Comparison of ENCODE assay signal across 8 cellular contexts in genomic region chr17:76265624-76266243, GRCh38. TPM values are rescaled to one million over a fixed set of nuclear protein-coding genes. Genes with fewer than 3 reads are reported as not detected.
A peak's percentile ranks its signal among the peaks of the same experiment; 100 is the strongest.
DNase-seq lines count a peak whose midpoint lies in the region; ATAC-seq and TF ChIP-seq lines count a peak whose summit lies in the region.

No MANE protein-coding gene starts in this region.

- TF ChIP-seq CTCF in Peyer's patch (IDR thresholded peaks at IDR 0.05) (no peak), left ventricle myocardium inferior (IDR thresholded peaks at IDR 0.05; ENCODE audit: borderline replicate concordance) (no peak), prostate gland (IDR thresholded peaks at IDR 0.05) (no peak), GM10266 (IDR thresholded peaks at IDR 0.05; ENCODE audit: control insufficient read depth, insufficient read depth, low read depth, missing control alignments) (no peak)

- H3K27me3 ChIP-seq in Peyer's patch (no peaks in the 10 kb centered on the region), left ventricle myocardium inferior (ENCODE audit: low read depth) (no peaks in the 10 kb centered on the region), prostate gland (replicated peaks; ENCODE audit: insufficient read depth) (no peaks in the 10 kb centered on the region)

- TF ChIP-seq POLR2A in Peyer's patch (IDR thresholded peaks at IDR 0.05) (peak in 1 of 2 donors; percentile 11), prostate gland (IDR thresholded peaks at IDR 0.05) (peak; percentile 9)

- no peak for ATAC-seq in activated naive CD8-positive, alpha-beta T cell treated with anti-CD3 and anti-CD28 coated beads, Interleukin-2, amount 50 U/mL, for 24 hours
- no peak for ATAC-seq in HG02798 (IDR thresholded peaks at IDR 0.05; ENCODE audit: poor library complexity, unreplicated experiment)

- H3K4me3 ChIP-seq in Peyer's patch (peak overlapping the region; percentile 80 to 99 (median 92)), left ventricle myocardium inferior (peak overlapping the region; percentile 93), prostate gland (peak overlapping the region; percentile 97 to 100)

- intact Hi-C loops in left ventricle myocardium inferior (cut with micrococcal nuclease) (no loop called here), prostate gland (cut with DNase I) (no loop called here)

- H3K27me3 Mint-ChIP-seq in activated naive CD8-positive, alpha-beta T cell treated with anti-CD3 and anti-CD28 coated beads, Interleukin-2, amount 50 U/mL, for 24 hours, result no peaks in the 10 kb centered on the region

- 0% methylated on average over 30 of the region's 76 CpGs for WGBS in prostate gland

- no peaks in the 10 kb centered on the region for H3K9me3 Mint-ChIP-seq in activated naive CD8-positive, alpha-beta T cell treated with anti-CD3 and anti-CD28 coated beads, Interleukin-2, amount 50 U/mL, for 24 hours

- peak overlapping the region; percentile 56 for H3K27ac Mint-ChIP-seq in activated naive CD8-positive, alpha-beta T cell treated with anti-CD3 and anti-CD28 coated beads, Interleukin-2, amount 50 U/mL, for 24 hours

- H3K4me1 Mint-ChIP-seq in activated naive CD8-positive, alpha-beta T cell treated with anti-CD3 and anti-CD28 coated beads, Interleukin-2, amount 50 U/mL, for 24 hours, result peaks cover 66% of the 10 kb centered on the region

- H3K4me1 ChIP-seq in Peyer's patch, result peaks cover 10 to 68% (median 50%) of the 10 kb centered on the region in 4 donors
- peaks cover 71% of the 10 kb centered on the region for H3K4me1 ChIP-seq in left ventricle myocardium inferior
- peaks cover 30% of the 10 kb centered on the region for H3K4me1 ChIP-seq in prostate gland (replicated peaks)

- H3K4me3 Mint-ChIP-seq in activated naive CD8-positive, alpha-beta T cell treated with anti-CD3 and anti-CD28 coated beads, Interleukin-2, amount 50 U/mL, for 24 hours, result peak overlapping the region; percentile 87

- H3K36me3 Mint-ChIP-seq in activated naive CD8-positive, alpha-beta T cell treated with anti-CD3 and anti-CD28 coated beads, Interleukin-2, amount 50 U/mL, for 24 hours (ENCODE audit: low read depth), result peaks cover 38% of the 10 kb centered on the region

- peak; percentile 49 for DNase-seq in stimulated activated CD4-positive, alpha-beta T cell treated with anti-CD3 and anti-CD28 coated beads, Interleukin-12 subunit alpha, Interleukin-12 subunit beta, amount 100 ng/mL, for 4 hours
- DNase-seq in stimulated activated CD4-positive, alpha-beta T cell treated with anti-CD3 and anti-CD28 coated beads, Interleukin-2, amount 100 ng/mL, for 48 hours, result no peak
- DNase-seq in Peyer's patch (peak; percentile 55 to 80 (median 80)), left ventricle myocardium inferior (peak; percentile 70), prostate gland (ENCODE audit: low spot score) (peak; percentile 58), GM10266 (ENCODE audit: extremely low spot score) (no peak)
- DNase-seq in activated naive CD8-positive, alpha-beta T cell treated with anti-CD3 and anti-CD28 coated beads, Interleukin-2, amount 50 U/mL, for 24 hours, result peak; percentile 65

- H3K36me3 ChIP-seq in Peyer's patch (peaks cover 0 to 20% (median 0%) of the 10 kb centered on the region in 3 donors), left ventricle myocardium inferior (peaks cover 13% of the 10 kb centered on the region), prostate gland (no peaks in the 10 kb centered on the region)

- H3K9me3 ChIP-seq in Peyer's patch, result no peaks in the 10 kb centered on the region
- H3K9me3 ChIP-seq in left ventricle myocardium inferior (replicated peaks), result no peaks in the 10 kb centered on the region
- H3K9me3 ChIP-seq in prostate gland, result no peaks in the 10 kb centered on the region

- H3K27ac ChIP-seq in Peyer's patch, result peak overlapping the region; percentile 92 to 98 (median 95)
- H3K27ac ChIP-seq in left ventricle myocardium inferior (replicated peaks), result peak overlapping the region; percentile 96
- peak overlapping the region; percentile 93 to 95 for H3K27ac ChIP-seq in prostate gland

RNA-seq across cellular contexts. Expression of gene UBALD2, which starts 0.6 kb away (rescaled TPM):
- total RNA-seq in Peyer's patch (10 to 100 TPM; 14.0 to 74.1 (median 50.4) TPM), left ventricle myocardium inferior (26.0 TPM), prostate gland (10 to 100 TPM; 19.4 to 19.7 TPM)

RNA-seq across cellular contexts. Expression of gene RNF157, which starts 25.4 kb away (rescaled TPM):
- total RNA-seq in Peyer's patch (100 to 1,000 TPM in 2 of 4 donors, 10 to 100 TPM in 2; 73.4 to 115 (median 106) TPM), left ventricle myocardium inferior (4.8 TPM), prostate gland (10 to 100 TPM in 1 of 2 donors, 1 to 10 TPM in 1; 1.6 to 47.5 TPM)

RNA-seq across cellular contexts. Expression of gene QRICH2, which starts 42.3 kb away (rescaled TPM):
- total RNA-seq in Peyer's patch, result 10 to 100 TPM in 1 of 4 donors, 1 to 10 TPM in 3; 1.2 to 10.7 (median 3.1) TPM
- 2.4 TPM for total RNA-seq in left ventricle myocardium inferior
- 1 to 10 TPM; 3.1 to 9.8 TPM for total RNA-seq in prostate gland

Comparison
In these comparisons a context has a peak if more than half of its experiments do, and no peak if none do; other contexts are left out.
1. DNase-seq: peak in stimulated activated CD4-positive, alpha-beta T cell treated with anti-CD3 and anti-CD28 coated beads, Interleukin-12 subunit alpha, Interleukin-12 subunit beta, amount 100 ng/mL, for 4 hours (single experiment), Peyer's patch (3 of 3), activated naive CD8-positive, alpha-beta T cell treated with anti-CD3 and anti-CD28 coated beads, Interleukin-2, amount 50 U/mL, for 24 hours (single experiment), left ventricle myocardium inferior (single experiment) and prostate gland (single experiment); none in stimulated activated CD4-positive, alpha-beta T cell treated with anti-CD3 and anti-CD28 coated beads, Interleukin-2, amount 100 ng/mL, for 48 hours (0 of 2) and GM10266 (single experiment).
2. Peak in every context shown above with its lines, with median percentiles within 50 percentile points of each other: H3K27ac ChIP-seq and H3K4me3 ChIP-seq.